17 cellular contexts compared by ENCODE assay signal in genomic region chr9:95085036-95085770, GRCh38.
DNase-seq lines count a peak whose midpoint lies in the region; ATAC-seq and TF ChIP-seq lines count a peak whose summit lies in the region.
"Had no signal": no experiment of that assay in that cellular context is flagged by ENCODE, and none has a peak within 500 bp of the region (broad histone marks: within the 10 kb centered on the region; RNA-seq: fewer than 3 reads in every experiment).

No MANE protein-coding gene starts in this region.

- H3K36me3 ChIP-seq in cardiac muscle cell (peaks cover 38% of the 10 kb centered on the region), esophagus (ENCODE audit: control insufficient read depth in 2 of 2, insufficient read depth in 2 of 2, low read length in 1 of 2) (peaks cover 7 to 52% of the 10 kb centered on the region in 2 donors), prostate gland (peaks cover 0 to 14% of the 10 kb centered on the region in 2 donors), tibial nerve (peaks cover 0 to 69% (median 11%) of the 10 kb centered on the region in 3 donors)
- H3K36me3 ChIP-seq: ovary had no signal

- TF ChIP-seq EP300 in tibial nerve (IDR thresholded peaks at IDR 0.05) = no peak

- H3K4me1 ChIP-seq in cardiac muscle cell (ENCODE audit: low read depth) = no peaks in the 10 kb centered on the region
- peaks cover 10 to 51% of the 10 kb centered on the region in 2 donors for H3K4me1 ChIP-seq in esophagus (ENCODE audit: control insufficient read depth in 2 of 2, insufficient read depth in 2 of 2, low read length in 1 of 2)
- H3K4me1 ChIP-seq in prostate gland (replicated peaks) = peaks cover 22% of the 10 kb centered on the region
- H3K4me1 ChIP-seq in tibial nerve = peaks cover 0 to 96% (median 66%) of the 10 kb centered on the region in 4 donors

- intact Hi-C loops in Right ventricle myocardium superior (cut with DNase I) (no loop called here), prostate gland (cut with DNase I) (loop anchor here (10.0 kb wide), 1 partner anchor 50 kb away; no protein-coding TSS in a partner anchor)

- 54 to 59% methylated on average over 29 of the region's 29 CpGs for WGBS in esophagus, 2 donors
- WGBS in prostate gland = 43% methylated on average over 25 of the region's 29 CpGs
- 87 to 91% methylated on average over 29 of the region's 29 CpGs for WGBS in tibial nerve, 2 donors

- H3K27me3 ChIP-seq in cardiac muscle cell (no peaks in the 10 kb centered on the region), esophagus (ENCODE audit: control insufficient read depth in 1 of 2, insufficient read depth in 2 of 2, low read length in 2 of 2) (no peaks in the 10 kb centered on the region), prostate gland (replicated peaks; ENCODE audit: insufficient read depth) (no peaks in the 10 kb centered on the region), tibial nerve (no peaks in the 10 kb centered on the region)
- H3K27me3 ChIP-seq: ovary had no signal

- TF ChIP-seq CTCF in cardiac muscle cell (IDR thresholded peaks at IDR 0.05; ENCODE audit: low read depth, low read length) = no peak
- peak in 3 of 4 experiments; percentile 16 to 28 (median 24) for TF ChIP-seq CTCF in prostate gland (IDR thresholded peaks at IDR 0.05)
- TF ChIP-seq CTCF in tibial nerve (IDR thresholded peaks at IDR 0.05) = no peak

- TF ChIP-seq POLR2A in prostate gland (IDR thresholded peaks at IDR 0.05) = no peak
- TF ChIP-seq POLR2A in tibial nerve (IDR thresholded peaks at IDR 0.05) = no peak

- no peak overlapping the region for H3K4me3 ChIP-seq in cardiac muscle cell
- H3K4me3 ChIP-seq in esophagus (ENCODE audit: low read depth in 1 of 2, low read length in 2 of 2) = no peak overlapping the region
- peak overlapping the region in 1 of 2 donors; percentile 8 for H3K4me3 ChIP-seq in prostate gland
- no peak overlapping the region for H3K4me3 ChIP-seq in tibial nerve
- H3K4me3 ChIP-seq: ovary had no signal

- no peak for DNase-seq in cardiac muscle cell (ENCODE audit: low read depth in 1 of 2, low spot score in 1 of 2)
- no peak for DNase-seq in Right ventricle myocardium superior
- peak; percentile 75 for DNase-seq in prostate gland (ENCODE audit: low spot score)
- DNase-seq in tibial nerve (ENCODE audit: low spot score in 2 of 2) = no peak
- DNase-seq in HK-2 (ENCODE audit: unreplicated experiment) = no peak
- DNase-seq in NCI-H446 (lab: John Stamatoyannopoulos, UW) = no peak
- DNase-seq: activated CD4-positive, alpha-beta T cell treated with anti-CD3 and anti-CD28 coated beads, Interleukin-2, amount 50 U/mL, for 4 hours; activated T-cell treated with anti-CD3 and anti-CD28 coated beads, Interleukin-2, amount 50 U/mL, for 1 hour; CD4-positive, alpha-beta memory T cell; effector memory CD8-positive, alpha-beta T cell; NCI-H226; stimulated activated naive CD4-positive, alpha-beta T cell; T-helper 1 cell had no signal

- H3K9me3 ChIP-seq in cardiac muscle cell (ENCODE audit: low read depth) (no peaks in the 10 kb centered on the region), esophagus (ENCODE audit: control insufficient read depth in 2 of 2, insufficient read depth in 1 of 2, low read depth in 1 of 2, low read length in 1 of 2) (peaks cover 0 to 3% of the 10 kb centered on the region in 2 donors), prostate gland (no peaks in the 10 kb centered on the region), tibial nerve (no peaks in the 10 kb centered on the region)
- H3K9me3 ChIP-seq: ovary had no signal

- ATAC-seq in Right ventricle myocardium superior (ENCODE audit: poor library complexity) (no peak), GM21381 (IDR thresholded peaks at IDR 0.05; ENCODE audit: unreplicated experiment) (no peak)
- ATAC-seq: effector memory CD8-positive, alpha-beta T cell; left lobe of liver had no signal

- peak overlapping the region; percentile 81 for H3K27ac ChIP-seq in cardiac muscle cell
- peak overlapping the region; percentile 90 to 94 for H3K27ac ChIP-seq in esophagus (ENCODE audit: low read depth in 2 of 2, low read length in 1 of 2)
- peak overlapping the region; percentile 80 to 83 for H3K27ac ChIP-seq in prostate gland
- peak overlapping the region; percentile 64 to 97 (median 89) for H3K27ac ChIP-seq in tibial nerve
- H3K27ac ChIP-seq: ovary had no signal

Comparison
In these comparisons a context has a peak if more than half of its experiments do, and no peak if none do; other contexts are left out.
1. CTCF ChIP-seq: peak in prostate gland (3 of 4); none in cardiac muscle cell (single experiment) and tibial nerve (0 of 5).
2. Peak in every context shown above with its lines, with median percentiles within 50 percentile points of each other: H3K27ac ChIP-seq.